ENCODE assay signal across 1 cellular context in the genomic region with DNA sequence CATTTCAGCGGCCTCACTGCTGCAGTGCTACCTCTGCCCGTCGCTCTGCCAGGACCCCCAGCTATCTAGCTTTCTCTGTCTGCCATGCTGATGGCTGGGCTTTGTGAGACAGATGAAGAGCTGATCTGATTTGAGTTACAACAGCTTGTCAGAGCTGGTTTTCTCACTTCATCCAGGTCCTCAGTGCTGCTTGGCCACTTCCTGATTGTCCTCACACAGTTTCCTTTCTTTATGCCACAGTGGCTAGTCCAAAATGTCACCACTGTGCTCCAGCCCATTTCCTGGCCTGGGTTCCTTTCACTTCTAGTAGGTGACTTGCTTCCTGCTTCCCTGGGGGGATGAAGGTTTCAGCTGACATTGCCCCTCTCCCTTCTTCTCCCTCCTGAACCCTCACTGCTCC.
TF ChIP-seq lines count a peak whose summit lies in the region.

No MANE protein-coding gene starts in this region.

TF ChIP-seq in K562, 482 proteins besides CTCF, POLR2A, EP300 and RAD21:
- TF ChIP-seq FUS (optimal IDR thresholded peaks at IDR 0.05; ENCODE audit: low read depth, low read length) (no peak), SP1 (CRISPR knock-in tag; IDR thresholded peaks at IDR 0.05) (no peak), ZNF695 (CRISPR knock-in tag; IDR thresholded peaks at IDR 0.05) (no peak), ELF1 (tag; IDR thresholded peaks at IDR 0.05) (0 out of 2 replicates have a peak, but pooled peaks have one; percentile 19)
